9 cellular contexts compared by ENCODE assay signal in the genomic region with DNA sequence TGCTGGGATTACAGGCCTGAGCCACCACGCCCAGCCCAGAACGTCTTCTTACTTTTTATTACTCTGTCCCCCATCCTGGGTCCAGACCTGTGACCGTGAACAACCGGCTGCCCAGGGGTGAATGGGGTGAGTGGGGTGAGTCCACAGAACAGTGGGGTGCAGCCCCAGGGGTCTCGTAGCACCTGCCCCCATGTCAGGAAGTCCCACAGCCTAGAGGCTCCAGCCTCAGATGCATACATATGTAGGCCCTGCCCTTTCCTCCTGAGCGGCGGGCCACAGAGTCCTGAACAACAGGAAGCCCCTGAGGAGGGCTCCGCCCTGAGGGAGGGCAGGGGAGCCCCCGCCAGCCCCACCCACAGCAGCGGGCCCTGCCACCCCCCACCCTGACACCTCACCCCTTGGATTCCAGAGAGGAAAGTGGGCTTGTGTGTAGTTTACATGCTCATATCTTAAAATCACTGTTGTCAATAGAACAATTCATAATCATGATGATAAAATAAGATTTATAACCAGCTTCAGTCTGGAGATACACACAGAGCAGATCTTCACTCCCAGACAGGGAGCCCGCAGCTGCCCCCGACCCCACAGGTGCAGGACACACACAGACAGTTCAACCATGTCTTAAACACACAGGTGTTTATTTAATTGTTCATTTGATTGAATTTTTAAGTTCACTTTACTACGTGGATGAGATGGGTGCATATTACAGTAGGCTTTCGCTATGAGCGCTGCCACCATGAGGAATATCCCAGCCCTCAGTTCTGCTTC. TPM values are rescaled to one million over a fixed set of nuclear protein-coding genes. Genes with fewer than 3 reads are reported as not detected.
DNase-seq lines count a peak whose midpoint lies in the region; ATAC-seq and TF ChIP-seq lines count a peak whose summit lies in the region.
"Had no signal": no experiment of that assay in that cellular context is flagged by ENCODE, and none has a peak within 500 bp of the region (broad histone marks: within the 10 kb centered on the region; RNA-seq: fewer than 3 reads in every experiment).

No MANE protein-coding gene starts in this region.

- peak overlapping the region; percentile 100 for H3K27ac Mint-ChIP-seq in activated CD8-positive, alpha-beta memory T cell treated with anti-CD3 and anti-CD28 coated beads, Interleukin-2, amount 10 ng/mL, durations not matched to agents 7 days and 5 days

- H3K9me3 ChIP-seq in HUES6 (ENCODE audit: control insufficient read depth, insufficient read depth, low read depth, low read length) (no peaks in the 10 kb centered on the region), left ventricle myocardium inferior (replicated peaks) (no peaks in the 10 kb centered on the region), tibial artery (no peaks in the 10 kb centered on the region)

- TF ChIP-seq CTCF in left ventricle myocardium inferior (IDR thresholded peaks at IDR 0.05; ENCODE audit: borderline replicate concordance) (no peak), tibial artery (IDR thresholded peaks at IDR 0.05) (no peak)

- H3K36me3 ChIP-seq in HUES6 (ENCODE audit: control insufficient read depth, insufficient read depth, low read length) (no peaks in the 10 kb centered on the region), left ventricle myocardium inferior (no peaks in the 10 kb centered on the region), tibial artery (no peaks in the 10 kb centered on the region)

- H3K27me3 Mint-ChIP-seq in activated CD8-positive, alpha-beta memory T cell treated with anti-CD3 and anti-CD28 coated beads, Interleukin-2, amount 10 ng/mL, durations not matched to agents 7 days and 5 days: no peaks in the 10 kb centered on the region

- no peaks in the 10 kb centered on the region for H3K9me3 Mint-ChIP-seq in activated CD8-positive, alpha-beta memory T cell treated with anti-CD3 and anti-CD28 coated beads, Interleukin-2, amount 10 ng/mL, durations not matched to agents 7 days and 5 days (ENCODE audit: low read depth)

- ATAC-seq in activated CD8-positive, alpha-beta memory T cell treated with anti-CD3 and anti-CD28 coated beads, Interleukin-2, amount 10 ng/mL, durations not matched to agents 7 days and 5 days: peak; percentile 65
- no peak for ATAC-seq in HG03460 (IDR thresholded peaks at IDR 0.05; ENCODE audit: unreplicated experiment)

- H3K27ac ChIP-seq in HUES6 (ENCODE audit: low read depth, low read length) (no peak overlapping the region), left ventricle myocardium inferior (replicated peaks) (peak overlapping the region; percentile 97), tibial artery (no peak overlapping the region)
- H3K27ac ChIP-seq: epithelial cell of prostate had no signal

- H3K4me3 ChIP-seq in HUES6 (ENCODE audit: low read depth, low read length): no peak overlapping the region
- peak overlapping the region; percentile 74 for H3K4me3 ChIP-seq in left ventricle myocardium inferior
- no peak overlapping the region for H3K4me3 ChIP-seq in tibial artery

- peaks cover 48% of the 10 kb centered on the region for H3K4me1 Mint-ChIP-seq in activated CD8-positive, alpha-beta memory T cell treated with anti-CD3 and anti-CD28 coated beads, Interleukin-2, amount 10 ng/mL, durations not matched to agents 7 days and 5 days

- H3K9ac ChIP-seq in HUES6 (ENCODE audit: low read length): peak overlapping the region; percentile 16

- H3K4me1 ChIP-seq in HUES6 (ENCODE audit: control insufficient read depth, insufficient read depth, low read length) (peaks cover 16% of the 10 kb centered on the region), left ventricle myocardium inferior (peaks cover 33% of the 10 kb centered on the region), tibial artery (peaks cover 0 to 14% (median 9%) of the 10 kb centered on the region in 4 donors)

- intact Hi-C loops in left ventricle myocardium inferior (cut with micrococcal nuclease): no loop called here
- intact Hi-C loops in tibial artery (cut with DNase I; ENCODE audit: low total_unique reads): no loop called here

- H3K4me3 Mint-ChIP-seq in activated CD8-positive, alpha-beta memory T cell treated with anti-CD3 and anti-CD28 coated beads, Interleukin-2, amount 10 ng/mL, durations not matched to agents 7 days and 5 days: peak overlapping the region; percentile 80

- peak; percentile 90 for DNase-seq in activated CD8-positive, alpha-beta memory T cell treated with anti-CD3 and anti-CD28 coated beads, Interleukin-2, amount 10 ng/mL, durations not matched to agents 7 days and 5 days
- DNase-seq in left ventricle myocardium inferior: peak; percentile 61
- peak; percentile 47 to 62 for DNase-seq in stimulated activated CD8-positive, alpha-beta memory T cell treated with anti-CD3 and anti-CD28 coated beads, Interleukin-7, amount 100 ng/mL, for 4 hours (ENCODE audit: low read depth in 2 of 2)
- no peak for DNase-seq in tibial artery
- no peak for DNase-seq in iPS-NIHi11 (ENCODE audit: low spot score)
- DNase-seq in DMS79 (lab: John Stamatoyannopoulos, UW): no peak

- CTCF ChIA-PET in activated CD8-positive, alpha-beta memory T cell treated with anti-CD3 and anti-CD28 coated beads, Interleukin-2, amount 10 ng/mL, durations not matched to agents 7 days and 5 days (lab: Charles Lee): interaction anchor here (0.7 to 2.0 kb wide), 3 partner anchors 12 to 102 kb away, joined by 3 to 11 read pairs (median 10); a partner anchor contains a TSS

- H3K36me3 Mint-ChIP-seq in activated CD8-positive, alpha-beta memory T cell treated with anti-CD3 and anti-CD28 coated beads, Interleukin-2, amount 10 ng/mL, durations not matched to agents 7 days and 5 days: no peaks in the 10 kb centered on the region

- H3K27me3 ChIP-seq in HUES6 (ENCODE audit: control insufficient read depth, insufficient read depth, low read length) (peaks cover 17% of the 10 kb centered on the region; the same call in 1 of the 2 replicates), left ventricle myocardium inferior (ENCODE audit: low read depth) (no peaks in the 10 kb centered on the region), tibial artery (peaks cover 0 to 4% of the 10 kb centered on the region in 2 donors)

RNA-seq across cellular contexts. Expression of a gene that starts 12.4 kb away (rescaled TPM):
- 10 to 100 TPM; 16.3 to 19.3 TPM for total RNA-seq in activated CD8-positive, alpha-beta memory T cell treated with anti-CD3 and anti-CD28 coated beads, Interleukin-2, amount 10 ng/mL, durations not matched to agents 7 days and 5 days
- total RNA-seq in left ventricle myocardium inferior: 5.3 TPM

RNA-seq across cellular contexts. Expression of a gene that starts 13.9 kb away (rescaled TPM):
- total RNA-seq in activated CD8-positive, alpha-beta memory T cell treated with anti-CD3 and anti-CD28 coated beads, Interleukin-2, amount 10 ng/mL, durations not matched to agents 7 days and 5 days: 10 to 100 TPM in 1 of 2 experiments, 1 to 10 TPM in 1; 8.0 to 15.9 TPM
- total RNA-seq in left ventricle myocardium inferior: 4.6 TPM

RNA-seq across cellular contexts. Expression of a gene that starts 18.8 kb away (rescaled TPM):
- total RNA-seq in activated CD8-positive, alpha-beta memory T cell treated with anti-CD3 and anti-CD28 coated beads, Interleukin-2, amount 10 ng/mL, durations not matched to agents 7 days and 5 days: 10 to 100 TPM; 50.0 to 53.6 TPM
- 9.6 TPM for total RNA-seq in left ventricle myocardium inferior

RNA-seq across cellular contexts. Expression of a gene that starts 57.2 kb away (rescaled TPM):
- not detected for total RNA-seq in activated CD8-positive, alpha-beta memory T cell treated with anti-CD3 and anti-CD28 coated beads, Interleukin-2, amount 10 ng/mL, durations not matched to agents 7 days and 5 days
- total RNA-seq in left ventricle myocardium inferior: 0.27 TPM

Comparison
In these comparisons a context has a peak if more than half of its experiments do, and no peak if none do; other contexts are left out.
1. DNase-seq: peak in activated CD8-positive, alpha-beta memory T cell treated with anti-CD3 and anti-CD28 coated beads, Interleukin-2, amount 10 ng/mL, durations not matched to agents 7 days and 5 days (single experiment), left ventricle myocardium inferior (single experiment) and stimulated activated CD8-positive, alpha-beta memory T cell treated with anti-CD3 and anti-CD28 coated beads, Interleukin-7, amount 100 ng/mL, for 4 hours (2 of 2); none in tibial artery (0 of 2), iPS-NIHi11 (single experiment) and DMS79 (single experiment).